2 cellular contexts compared by ENCODE assay signal in genomic region chr5:58902305-58902704, GRCh38.
TF ChIP-seq lines count a peak whose summit lies in the region.

No MANE protein-coding gene starts in this region.

TF ChIP-seq in liver, 16 proteins besides CTCF, POLR2A, EP300 and RAD21 (continued from another document):
- TF ChIP-seq REST (IDR thresholded peaks at IDR 0.05) (no peak), NR2F2 (IDR thresholded peaks at IDR 0.05) (peak; percentile 41), SP1 (IDR thresholded peaks at IDR 0.05) (no peak)

TF ChIP-seq in HepG2, 621 proteins besides CTCF, POLR2A, EP300 and RAD21 (continued from another document):
- TF ChIP-seq BCL3 (CRISPR knock-in tag; IDR thresholded peaks at IDR 0.05), result no peak
- TF ChIP-seq NFIB (CRISPR knock-in tag; IDR thresholded peaks at IDR 0.05; ENCODE audit: borderline replicate concordance), result no peak
- no peak for TF ChIP-seq RFXANK (CRISPR knock-in tag; IDR thresholded peaks at IDR 0.05)
- TF ChIP-seq HIC2 (CRISPR knock-in tag; IDR thresholded peaks at IDR 0.05; ENCODE audit: low read depth), result no peak
- no peak for TF ChIP-seq PRMT3 (CRISPR knock-in tag; IDR thresholded peaks at IDR 0.05; ENCODE audit: borderline replicate concordance, low read depth)
- TF ChIP-seq ZSCAN20 (CRISPR knock-in tag; IDR thresholded peaks at IDR 0.05; ENCODE audit: borderline replicate concordance), result no peak
- no peak for TF ChIP-seq CSRNP1 (CRISPR knock-in tag; IDR thresholded peaks at IDR 0.05)
- TF ChIP-seq ZNF549 (CRISPR knock-in tag; IDR thresholded peaks at IDR 0.05), result no peak
- TF ChIP-seq SALL1 (CRISPR knock-in tag; IDR thresholded peaks at IDR 0.05), result no peak
- TF ChIP-seq BRCA1 (CRISPR knock-in tag; IDR thresholded peaks at IDR 0.05), result no peak
- TF ChIP-seq BCLAF1 (IDR thresholded peaks at IDR 0.05), result no peak
- TF ChIP-seq ATM (IDR thresholded peaks at IDR 0.05; ENCODE audit: borderline replicate concordance), result no peak
- no peak for TF ChIP-seq ZFAT (CRISPR knock-in tag; conservative IDR thresholded peaks at IDR 0.05)
TF ChIP-seq in HepG2: peak in this region for 0.
